1 cellular context compared by ENCODE assay signal in genomic region chr1:207923561-207923960, GRCh38.
A peak's percentile ranks its signal among the peaks of the same experiment; 100 is the strongest.
TF ChIP-seq lines count a peak whose summit lies in the region.

No MANE protein-coding gene starts in this region.

TF ChIP-seq in K562, 482 proteins besides CTCF, POLR2A, EP300 and RAD21 (continued from another document and continues in another):
- no peak for TF ChIP-seq CUX1 (CRISPR knock-in tag; IDR thresholded peaks at IDR 0.05)
- 0 out of 2 replicates have a peak, but pooled peaks have one; percentile 19 for TF ChIP-seq FOSL1 (tag; conservative IDR thresholded peaks at IDR 0.05)
- TF ChIP-seq ZFPM2 (CRISPR knock-in tag; IDR thresholded peaks at IDR 0.05) = no peak
- no peak for TF ChIP-seq PHTF2 (CRISPR knock-in tag; IDR thresholded peaks at IDR 0.05)
- peak; percentile 25; the same call in 1 of the 2 replicates for TF ChIP-seq FOXM1 (IDR thresholded peaks at IDR 0.05; ENCODE audit: low read depth)
- no peak for TF ChIP-seq FOXM1 (CRISPR knock-in tag; IDR thresholded peaks at IDR 0.05; ENCODE audit: low read depth)
- TF ChIP-seq VEZF1 (CRISPR knock-in tag; IDR thresholded peaks at IDR 0.05) = peak; percentile 79
- TF ChIP-seq CTBP1 (IDR thresholded peaks at IDR 0.05; ENCODE audit: borderline replicate concordance) = peak; percentile 72
- TF ChIP-seq HDAC3 (IDR thresholded peaks at IDR 0.05; ENCODE audit: borderline replicate concordance, partially characterized antibody) = no peak
- peak; percentile 78 for TF ChIP-seq POLR2AphosphoS5 (IDR thresholded peaks at IDR 0.05; ENCODE audit: control insufficient read depth, insufficient read depth, low read depth, low read length)
- TF ChIP-seq PKNOX1 (IDR thresholded peaks at IDR 0.05) = peak; percentile 79
- no peak for TF ChIP-seq HEY1 (CRISPR knock-in tag; IDR thresholded peaks at IDR 0.05; ENCODE audit: borderline replicate concordance)
- peak; percentile 58 for TF ChIP-seq JUND (IDR thresholded peaks at IDR 0.05; ENCODE audit: borderline replicate concordance, low read depth, low read length)
- TF ChIP-seq JUND (tag; IDR thresholded peaks at IDR 0.05; ENCODE audit: borderline replicate concordance, low read depth, low read length) = peak; percentile 16; the same call in 1 of the 3 replicates
- TF ChIP-seq DEAF1 (CRISPR knock-in tag; IDR thresholded peaks at IDR 0.05) = 0 out of 2 replicates have a peak, but pooled peaks have one; percentile 27
- TF ChIP-seq TFAM (CRISPR knock-in tag; conservative IDR thresholded peaks at IDR 0.05) = no peak
- TF ChIP-seq ETS2 (tag; IDR thresholded peaks at IDR 0.05; ENCODE audit: borderline replicate concordance, poor library complexity, severe bottlenecking) = no peak
- peak; percentile 69 to 71 for TF ChIP-seq MAZ (CRISPR knock-in tag; conservative IDR thresholded peaks at IDR 0.05 in 1 of 2, IDR thresholded peaks at IDR 0.05 in 1 of 2)
- peak; percentile 78 for TF ChIP-seq TARDBP (IDR thresholded peaks at IDR 0.05)
- TF ChIP-seq TRIM24 (IDR thresholded peaks at IDR 0.05) = 0 out of 4 replicates have a peak, but pooled peaks of 1 of the 2 experiments have one; percentile 16
- TF ChIP-seq HNRNPL (IDR thresholded peaks at IDR 0.05; ENCODE audit: low read depth, low read length) = no peak
- no peak for TF ChIP-seq SAFB2 (IDR thresholded peaks at IDR 0.05; ENCODE audit: borderline replicate concordance, low read depth, low read length, severe bottlenecking)
- peak; percentile 48; the same call in 1 of the 2 replicates for TF ChIP-seq ZNF311 (CRISPR knock-in tag; IDR thresholded peaks at IDR 0.05)
- TF ChIP-seq NONO (IDR thresholded peaks at IDR 0.05; ENCODE audit: low read depth in 2 of 2, low read length in 1 of 2) = peak in 1 of 2 experiments; percentile 50; a peak in 1 of 4 replicates
- peak; percentile 90 to 92; a peak in 3 of 4 replicates for TF ChIP-seq UBTF (IDR thresholded peaks at IDR 0.05; ENCODE audit: borderline replicate concordance in 1 of 2, low read depth in 2 of 2, low read length in 2 of 2)
- TF ChIP-seq HLTF (IDR thresholded peaks at IDR 0.05) = no peak
- TF ChIP-seq NR2C2 (CRISPR knock-in tag; IDR thresholded peaks at IDR 0.05) = no peak
- TF ChIP-seq NR2C2 (tag; IDR thresholded peaks at IDR 0.05) = no peak
- peak; percentile 86 for TF ChIP-seq TEAD4 (IDR thresholded peaks at IDR 0.05; ENCODE audit: low read length)
- TF ChIP-seq TEAD4 (CRISPR knock-in tag; IDR thresholded peaks at IDR 0.05; ENCODE audit: borderline replicate concordance) = no peak
- TF ChIP-seq ZNF449 (CRISPR knock-in tag; IDR thresholded peaks at IDR 0.05) = no peak
- TF ChIP-seq KDM1A (IDR thresholded peaks at IDR 0.05) = peak in 1 of 2 experiments; percentile 8; a peak in 1 of 4 replicates
- no peak for TF ChIP-seq CSDE1 (IDR thresholded peaks at IDR 0.05)
- 0 out of 4 replicates have a peak, but pooled peaks of 1 of the 2 experiments have one; percentile 14 for TF ChIP-seq HDAC1 (IDR thresholded peaks at IDR 0.05)
- TF ChIP-seq MAFG (tag; conservative IDR thresholded peaks at IDR 0.05) = no peak
- no peak for TF ChIP-seq ATF6 (CRISPR knock-in tag; IDR thresholded peaks at IDR 0.05)
- TF ChIP-seq BACH1 (tag; IDR thresholded peaks at IDR 0.05) = no peak
- TF ChIP-seq SMARCA4 (IDR thresholded peaks at IDR 0.05) = peak; percentile 79
- TF ChIP-seq DPF2 (IDR thresholded peaks at IDR 0.05) = peak; percentile 78
- TF ChIP-seq RB1 (IDR thresholded peaks at IDR 0.05; ENCODE audit: low read depth) = peak; percentile 57; the same call in 1 of the 2 replicates
- peak; percentile 24; the same call in 1 of the 2 replicates for TF ChIP-seq RNF2 (IDR thresholded peaks at IDR 0.05)
- TF ChIP-seq USF2 (CRISPR knock-in tag; IDR thresholded peaks at IDR 0.05) = no peak
- TF ChIP-seq KDM4B (IDR thresholded peaks at IDR 0.05; ENCODE audit: borderline replicate concordance in 2 of 2, low read depth in 1 of 2) = no peak
- no peak for TF ChIP-seq RBFOX2 (IDR thresholded peaks at IDR 0.05; ENCODE audit: low read depth, low read length)
- TF ChIP-seq STAT6 (CRISPR knock-in tag; IDR thresholded peaks at IDR 0.05) = no peak
- TF ChIP-seq ZNF274 (IDR thresholded peaks at IDR 0.05; ENCODE audit: borderline replicate concordance, low read depth, low read length) = no peak
- 0 out of 4 replicates have a peak, but pooled peaks of 1 of the 2 experiments have one; percentile 38 for TF ChIP-seq ARNT (IDR thresholded peaks at IDR 0.05)
- TF ChIP-seq ZNF561 (CRISPR knock-in tag; conservative IDR thresholded peaks at IDR 0.05) = no peak
- TF ChIP-seq POLR2AphosphoS2 (IDR thresholded peaks at IDR 0.05; ENCODE audit: low read length) = no peak
